In the genomic region with DNA sequence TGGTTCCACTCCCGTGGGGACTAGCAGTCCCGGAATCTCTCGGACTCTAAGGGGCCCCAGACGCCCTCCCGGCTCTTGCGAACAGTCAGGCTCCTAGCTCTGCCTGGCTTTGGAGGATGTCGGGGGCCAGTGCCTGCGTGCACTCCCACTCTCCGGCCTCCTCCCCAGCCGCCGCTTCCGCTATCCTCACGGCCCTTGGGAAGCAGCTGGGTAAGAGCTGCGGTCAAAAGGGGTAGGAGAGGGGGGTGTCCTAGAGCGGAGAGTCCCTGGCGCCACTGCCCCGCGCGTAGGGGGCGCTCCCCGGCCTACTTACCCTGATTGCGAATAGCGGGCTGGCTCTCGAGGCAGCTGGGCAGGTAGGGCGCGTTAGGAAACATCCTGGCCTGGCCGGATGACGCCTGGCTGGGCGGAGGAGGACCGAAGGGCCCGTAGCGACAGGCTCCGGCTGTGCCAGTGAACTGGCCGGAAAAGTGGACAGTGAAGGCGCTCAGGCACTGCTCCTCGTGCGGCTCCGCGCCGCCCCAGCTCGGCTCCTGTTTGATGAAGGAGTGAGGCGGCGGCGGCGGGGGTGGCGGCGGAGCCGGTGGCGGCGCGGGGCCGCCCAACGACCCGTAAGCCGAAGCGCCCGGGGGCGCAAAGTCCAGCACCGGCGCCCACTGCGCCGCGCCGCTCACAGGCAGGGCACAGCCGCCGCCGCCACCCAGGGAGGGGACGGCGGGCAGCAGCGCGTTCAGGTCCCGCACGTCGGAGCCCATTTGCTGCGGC, we compare ENCODE assay signal across 1 cellular context.
TF ChIP-seq lines count a peak whose summit lies in the region.

No MANE protein-coding gene starts in this region.

TF ChIP-seq in HEK293, 187 proteins besides CTCF, POLR2A, EP300 and RAD21 (continued from another document):
- TF ChIP-seq ZNF658 (tag by site-specific recombination; IDR thresholded peaks at IDR 0.05) (no peak), ZNF600 (tag by site-specific recombination; IDR thresholded peaks at IDR 0.05) (0 out of 2 replicates have a peak, but pooled peaks have one; percentile 57), ZNF664 (tag by site-specific recombination; IDR thresholded peaks at IDR 0.05) (no peak), ZBTB20 (tag by site-specific recombination; IDR thresholded peaks at IDR 0.05) (0 out of 2 replicates have a peak, but pooled peaks have one; percentile 1), MEIS1 (CRISPR knock-in tag; IDR thresholded peaks at IDR 0.05; ENCODE audit: borderline replicate concordance) (0 out of 2 replicates have a peak, but pooled peaks have one; percentile 14), ZNF341 (tag by site-specific recombination; IDR thresholded peaks at IDR 0.05; ENCODE audit: low read depth) (peak; percentile 60), ZSCAN16 (tag by site-specific recombination; IDR thresholded peaks at IDR 0.05) (no peak), GLI2 (tag by site-specific recombination; IDR thresholded peaks at IDR 0.05; ENCODE audit: borderline replicate concordance, low read depth) (no peak), ZNF335 (tag by site-specific recombination; conservative IDR thresholded peaks at IDR 0.05) (peak; percentile 36)
- TF ChIP-seq, protein P1, sequence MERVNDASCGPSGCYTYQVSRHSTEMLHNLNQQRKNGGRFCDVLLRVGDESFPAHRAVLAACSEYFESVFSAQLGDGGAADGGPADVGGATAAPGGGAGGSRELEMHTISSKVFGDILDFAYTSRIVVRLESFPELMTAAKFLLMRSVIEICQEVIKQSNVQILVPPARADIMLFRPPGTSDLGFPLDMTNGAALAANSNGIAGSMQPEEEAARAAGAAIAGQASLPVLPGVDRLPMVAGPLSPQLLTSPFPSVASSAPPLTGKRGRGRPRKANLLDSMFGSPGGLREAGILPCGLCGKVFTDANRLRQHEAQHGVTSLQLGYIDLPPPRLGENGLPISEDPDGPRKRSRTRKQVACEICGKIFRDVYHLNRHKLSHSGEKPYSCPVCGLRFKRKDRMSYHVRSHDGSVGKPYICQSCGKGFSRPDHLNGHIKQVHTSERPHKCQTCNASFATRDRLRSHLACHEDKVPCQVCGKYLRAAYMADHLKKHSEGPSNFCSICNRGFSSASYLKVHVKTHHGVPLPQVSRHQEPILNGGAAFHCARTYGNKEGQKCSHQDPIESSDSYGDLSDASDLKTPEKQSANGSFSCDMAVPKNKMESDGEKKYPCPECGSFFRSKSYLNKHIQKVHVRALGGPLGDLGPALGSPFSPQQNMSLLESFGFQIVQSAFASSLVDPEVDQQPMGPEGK (tag by site-specific recombination; IDR thresholded peaks at IDR 0.05): peak; percentile 17; the same call in 1 of the 2 replicates
